1 cellular context compared by ENCODE assay signal in genomic region chr14:74582910-74583581, GRCh38.
TF ChIP-seq lines count a peak whose summit lies in the region.

No MANE protein-coding gene starts in this region.

TF ChIP-seq in GM23338, 12 proteins besides CTCF, POLR2A, EP300 and RAD21 (continued from another document):
- TF ChIP-seq ZNF462 (CRISPR knock-in tag; IDR thresholded peaks at IDR 0.05) (no peak), EZH2 (IDR thresholded peaks at IDR 0.05; ENCODE audit: low read depth, unreplicated experiment) (no peak), NANOG (IDR thresholded peaks at IDR 0.05; ENCODE audit: borderline replicate concordance) (no peak)
TF ChIP-seq in GM23338: peak in this region for 0.
